In genomic region chr20:8132015-8132631, GRCh38 we compare ENCODE assay signal across 1 cellular context.
TF ChIP-seq lines count a peak whose summit lies in the region.

Gene PLCB1 (plus strand): TSS chr20:8132266. CDS start chr20:8132652, 386 bp downstream.

TF ChIP-seq in HepG2, 621 proteins besides CTCF, POLR2A, EP300 and RAD21 (continued from another document and continues in another):
- TF ChIP-seq MED1 (CRISPR knock-in tag; IDR thresholded peaks at IDR 0.05) (peak; percentile 68; the same call in 1 of the 2 replicates), U2AF2 (IDR thresholded peaks at IDR 0.05; ENCODE audit: low read depth, low read length) (no peak; the same call in 1 of the 2 replicates), PRDM4 (CRISPR knock-in tag; IDR thresholded peaks at IDR 0.05; ENCODE audit: borderline replicate concordance) (no peak), HOXD1 (CRISPR knock-in tag; IDR thresholded peaks at IDR 0.05) (0 out of 2 replicates have a peak, but pooled peaks have one; percentile 52), ZNF10 (CRISPR knock-in tag; IDR thresholded peaks at IDR 0.05; ENCODE audit: borderline replicate concordance, low read depth) (no peak), ZNF572 (CRISPR knock-in tag; IDR thresholded peaks at IDR 0.05) (no peak), MXD3 (CRISPR knock-in tag; IDR thresholded peaks at IDR 0.05) (0 out of 2 replicates have a peak, but pooled peaks have one; percentile 59), SP1 (IDR thresholded peaks at IDR 0.05) (no peak), SP1 (CRISPR knock-in tag; IDR thresholded peaks at IDR 0.05) (peak; percentile 69; the same call in 1 of the 2 replicates), ZBTB4 (CRISPR knock-in tag; IDR thresholded peaks at IDR 0.05; ENCODE audit: borderline replicate concordance) (no peak), GATAD1 (CRISPR knock-in tag; IDR thresholded peaks at IDR 0.05) (peak; percentile 72), ZNF44 (CRISPR knock-in tag; IDR thresholded peaks at IDR 0.05) (no peak), ZNF318 (CRISPR knock-in tag; IDR thresholded peaks at IDR 0.05) (no peak), BCLAF1 (IDR thresholded peaks at IDR 0.05) (no peak), AGO1 (IDR thresholded peaks at IDR 0.05; ENCODE audit: low read depth, low read length, poor library complexity, severe bottlenecking) (peak; percentile 25), ATF7-NPFF (CRISPR knock-in tag; IDR thresholded peaks at IDR 0.05; ENCODE audit: low read depth) (no peak), RBFOX2 (IDR thresholded peaks at IDR 0.05; ENCODE audit: low read depth, low read length) (peak; percentile 84), SSRP1 (CRISPR knock-in tag; IDR thresholded peaks at IDR 0.05) (no peak), TEF (CRISPR knock-in tag; IDR thresholded peaks at IDR 0.05) (no peak), KMT2A (CRISPR knock-in tag; IDR thresholded peaks at IDR 0.05) (peak; percentile 86; the same call in 1 of the 2 replicates), FOXK2 (IDR thresholded peaks at IDR 0.05) (no peak), ZNF3 (CRISPR knock-in tag; IDR thresholded peaks at IDR 0.05) (no peak), TSC22D2 (CRISPR knock-in tag; IDR thresholded peaks at IDR 0.05; ENCODE audit: borderline replicate concordance) (peak; percentile 87; the same call in 1 of the 2 replicates), NAIF1 (CRISPR knock-in tag; IDR thresholded peaks at IDR 0.05; ENCODE audit: borderline replicate concordance) (no peak), ZNF724P (CRISPR knock-in tag; IDR thresholded peaks at IDR 0.05; ENCODE audit: borderline replicate concordance) (peak; percentile 77; the same call in 1 of the 2 replicates), NR2F1 (CRISPR knock-in tag; IDR thresholded peaks at IDR 0.05) (0 out of 4 replicates have a peak, but pooled peaks of 1 of the 2 experiments have one; percentile 56), MIER3 (CRISPR knock-in tag; IDR thresholded peaks at IDR 0.05; ENCODE audit: borderline replicate concordance) (0 out of 2 replicates have a peak, but pooled peaks have one; percentile 52), ZFAT (CRISPR knock-in tag; conservative IDR thresholded peaks at IDR 0.05) (no peak), ZNF674 (CRISPR knock-in tag; IDR thresholded peaks at IDR 0.05; ENCODE audit: low read depth) (no peak), TFDP2 (CRISPR knock-in tag; IDR thresholded peaks at IDR 0.05) (no peak), LBX2 (CRISPR knock-in tag; IDR thresholded peaks at IDR 0.05; ENCODE audit: borderline replicate concordance) (no peak), ATAD3A (CRISPR knock-in tag; IDR thresholded peaks at IDR 0.05) (no peak)
